In genomic region chr17:56482229-56482628, GRCh38 we compare ENCODE assay signal across 9 cellular contexts.
"Had no signal": no experiment of that assay in that cellular context is flagged by ENCODE, and none has a peak within 500 bp of the region (broad histone marks: within the 10 kb centered on the region; RNA-seq: fewer than 3 reads in every experiment).

No MANE protein-coding gene starts in this region.

- H3K36me3 ChIP-seq: HAP-1 had no signal

- ATAC-seq: HCT116, HepG2 had no signal

- H3K9me3 Mint-ChIP-seq: HFFc6, IgD-negative memory B cell had no signal

- H3K27ac ChIP-seq: GM23248, HL-60 had no signal

- DNase-seq: GM23248, GOT3, H7, HFFc6 had no signal

- H3K4me3 Mint-ChIP-seq: HFFc6, IgD-negative memory B cell had no signal

- H2AFZ ChIP-seq: GM23248 had no signal

- H3K4me1 ChIP-seq: HAP-1 had no signal

- H3K9ac ChIP-seq: GM23248 had no signal

- H3K27ac Mint-ChIP-seq: HFFc6, IgD-negative memory B cell had no signal

- H3K4me3 ChIP-seq: GM23248, HAP-1 had no signal

- H3K36me3 Mint-ChIP-seq: IgD-negative memory B cell had no signal

- H3K4me1 Mint-ChIP-seq: IgD-negative memory B cell had no signal

- H3K9me3 ChIP-seq: HAP-1 had no signal
